ENCODE assay signal across 8 cellular contexts in the genomic region with DNA sequence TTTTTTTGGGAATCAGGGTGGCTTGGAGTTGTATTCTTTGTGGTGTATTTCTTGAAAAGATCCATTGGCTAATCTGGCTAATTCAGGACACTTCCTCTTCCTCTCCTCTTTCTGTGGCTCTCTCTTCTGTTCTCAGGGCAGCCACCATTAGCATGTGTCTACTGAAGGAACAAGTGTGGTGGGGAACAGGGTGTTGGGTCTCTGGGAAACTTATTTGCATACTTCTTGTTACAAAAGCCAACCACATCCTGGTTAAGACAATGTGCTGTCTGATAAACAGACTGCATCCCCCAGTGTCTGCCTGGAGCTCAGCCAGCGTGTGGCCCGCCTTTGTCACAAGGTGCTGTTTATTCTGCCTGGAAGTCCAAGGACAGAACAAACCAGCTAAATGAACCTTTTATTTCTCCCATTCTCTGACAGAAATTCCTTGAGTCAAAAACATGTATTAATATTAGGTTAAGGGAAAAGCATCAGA.
DNase-seq lines count a peak whose midpoint lies in the region; ATAC-seq, FAIRE-seq and TF ChIP-seq lines count a peak whose summit lies in the region.

No MANE protein-coding gene starts in this region.

- intact Hi-C loops in HepG2 (cut with micrococcal nuclease; ENCODE audit: unreplicated experiment), result loop anchor here (1.0 to 2.0 kb wide), 7 partner anchors 12 to 201 kb away; no protein-coding TSS in a partner anchor

- whole genome bisulfite sequencing in HepG2 (ENCODE audit: low lambda C conversion rate), result 0% methylated on average over 2 of the region's 2 CpGs

- peak overlapping the region in 2 of 3 experiments; percentile 34 to 42; a peak in 2 of 6 replicates for H3K4me3 ChIP-seq in HepG2 (replicated peaks in 1 of 3; ENCODE audit: insufficient read depth in 1 of 3, low read depth in 2 of 3, low read length in 3 of 3)

- 0 out of 2 replicates have a peak, but pooled peaks have one; percentile 15 for TF ChIP-seq CTCF in HepG2 (CRISPR knock-in tag; IDR thresholded peaks at IDR 0.05)

- in situ Hi-C loops in HepG2 (cut with HindIII; ENCODE audit: extremely low pct_ligation_motif_present, low pct_unique_long_range_greater_than_20kb), result no loop called here

- H3K9ac ChIP-seq in HepG2 (ENCODE audit: insufficient read depth, low read depth, low read length), result peak overlapping the region; percentile 59

- no peak overlapping the region for H3K27ac ChIP-seq in caudate nucleus (ENCODE audit: low read depth, low read length)
- H3K27ac ChIP-seq in HepG2 (ENCODE audit: extremely low read length, insufficient read depth, low read length), result peak overlapping the region; percentile 78

- no peak overlapping the region for H2AFZ ChIP-seq in HepG2 (ENCODE audit: low read length)

- no peaks in the 10 kb centered on the region for H3K36me3 ChIP-seq in HepG2 (replicated peaks in 1 of 2; ENCODE audit: control insufficient read depth in 1 of 2, insufficient read depth in 2 of 2, low read length in 2 of 2)

- peak; percentile 83 to 96; a peak in 3 of 4 replicates for TF ChIP-seq EP300 in HepG2 (IDR thresholded peaks at IDR 0.05; ENCODE audit: low read depth in 2 of 2, low read length in 2 of 2)
- TF ChIP-seq EP300 in HepG2 (CRISPR knock-in tag; IDR thresholded peaks at IDR 0.05; ENCODE audit: borderline replicate concordance), result peak; percentile 96

- H3K4me2 ChIP-seq in HepG2 (ENCODE audit: low read depth, low read length), result peak overlapping the region; percentile 64

- no peaks in the 10 kb centered on the region for H3K79me2 ChIP-seq in HepG2 (ENCODE audit: insufficient read depth, low read length)

- no peaks in the 10 kb centered on the region for H3K27me3 ChIP-seq in HepG2 (ENCODE audit: control insufficient read depth in 1 of 2, insufficient read depth in 2 of 2, low read length in 2 of 2)

- H3K4me1 ChIP-seq in HepG2 (ENCODE audit: insufficient read depth, low read length), result peaks cover 42% of the 10 kb centered on the region

- POLR2A ChIA-PET in HepG2 (lab: Yijun Ruan, JAX), result interaction anchor here (0.6 to 1.3 kb wide), 8 partner anchors 19 to 203 kb away, joined by 3 to 11 read pairs (median 4); partner anchors contain the start of gene SPRY1

- no peaks in the 10 kb centered on the region for H3K9me3 ChIP-seq in HepG2 (ENCODE audit: low read length)

- CTCF ChIA-PET in HepG2 (lab: Yijun Ruan, JAX; ENCODE audit: low intra/inter-chr PET ratio, low total read pairs), result interaction anchor here (1.6 kb wide), 1 partner anchor 35 kb away, joined by 4 read pairs; no protein-coding TSS in a partner anchor

- no TSS peak for BruUV-seq in HepG2 (replicated peaks; lab: Mats Ljungman, UMichigan)

- TF ChIP-seq RAD21 in HepG2 (CRISPR knock-in tag; IDR thresholded peaks at IDR 0.05), result no peak

- peak in 1 of 2 experiments; percentile 69; a peak in 2 of 4 replicates for TF ChIP-seq POLR2A in HepG2 (IDR thresholded peaks at IDR 0.05; ENCODE audit: insufficient read depth in 1 of 2, low read depth in 2 of 2, low read length in 2 of 2)

- FAIRE-seq in HepG2 (lab: Jason Lieb, UNC), result peak; percentile 100

- ATAC-seq in GM21367 (IDR thresholded peaks at IDR 0.05; ENCODE audit: unreplicated experiment), result peak; percentile 100
- ATAC-seq in HepG2, result peak; percentile 92

- no peaks in the 10 kb centered on the region for H4K20me1 ChIP-seq in HepG2 (ENCODE audit: insufficient read depth, low read length)

- peak; percentile 41 for DNase-seq in Daoy (ENCODE audit: low read depth)
- peak; percentile 85 for DNase-seq in HT-29 (ENCODE audit: low spot score)
- DNase-seq in T-helper 9 cell, result peak; percentile 34
- peak in 36 of 61 donors; percentile 4 to 72 (median 27) for DNase-seq in caudate nucleus (lab: John Stamatoyannopoulos, UW)
- peak; percentile 98 for DNase-seq in HepG2 (ENCODE audit: low spot score)
- DNase-seq in stimulated activated CD8-positive, alpha-beta memory T cell treated with anti-CD3 and anti-CD28 coated beads, Interleukin-4, amount 100 ng/mL, for 4 hours (ENCODE audit: low read depth in 2 of 2, low spot score in 1 of 2), result peak; percentile 7 to 33
- DNase-seq in DMS79 (lab: John Stamatoyannopoulos, UW), result no peak

TF ChIP-seq in HepG2, 621 proteins besides CTCF, POLR2A, EP300 and RAD21 (continues in another document):
- TF ChIP-seq TOE1 (CRISPR knock-in tag; IDR thresholded peaks at IDR 0.05), result no peak
- TF ChIP-seq ZNF773 (CRISPR knock-in tag; IDR thresholded peaks at IDR 0.05; ENCODE audit: borderline replicate concordance), result no peak
- no peak for TF ChIP-seq HMGXB3 (CRISPR knock-in tag; IDR thresholded peaks at IDR 0.05; ENCODE audit: borderline replicate concordance)
- no peak for TF ChIP-seq MTERF4 (CRISPR knock-in tag; IDR thresholded peaks at IDR 0.05)
- TF ChIP-seq ZNF646 (CRISPR knock-in tag; IDR thresholded peaks at IDR 0.05), result peak; percentile 52; the same call in 1 of the 2 replicates
